In the genomic region with DNA sequence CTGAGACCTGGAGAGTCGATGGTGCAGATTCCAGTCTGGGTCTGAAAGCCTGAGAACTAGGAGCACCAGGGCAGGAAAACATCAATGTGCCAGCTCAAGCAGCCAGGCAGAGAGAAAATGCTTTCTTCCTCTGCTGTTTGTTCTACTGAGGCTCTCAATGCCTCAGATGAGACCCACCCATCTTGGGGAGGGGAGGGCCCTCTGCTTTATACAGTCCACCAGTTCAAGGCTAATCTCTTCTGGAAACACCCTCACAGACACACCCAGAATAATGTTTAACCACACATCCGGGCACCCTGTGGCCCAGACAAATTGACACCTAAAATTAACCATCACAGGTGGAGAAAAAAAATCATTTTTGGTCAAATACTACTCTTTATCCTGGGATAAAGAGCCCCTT, we compare ENCODE assay signal across 1 cellular context.
TF ChIP-seq lines count a peak whose summit lies in the region.

No MANE protein-coding gene starts in this region.

TF ChIP-seq in HepG2, 621 proteins besides CTCF, POLR2A, EP300 and RAD21 (continued from another document and continues in another):
- TF ChIP-seq, protein P1, sequence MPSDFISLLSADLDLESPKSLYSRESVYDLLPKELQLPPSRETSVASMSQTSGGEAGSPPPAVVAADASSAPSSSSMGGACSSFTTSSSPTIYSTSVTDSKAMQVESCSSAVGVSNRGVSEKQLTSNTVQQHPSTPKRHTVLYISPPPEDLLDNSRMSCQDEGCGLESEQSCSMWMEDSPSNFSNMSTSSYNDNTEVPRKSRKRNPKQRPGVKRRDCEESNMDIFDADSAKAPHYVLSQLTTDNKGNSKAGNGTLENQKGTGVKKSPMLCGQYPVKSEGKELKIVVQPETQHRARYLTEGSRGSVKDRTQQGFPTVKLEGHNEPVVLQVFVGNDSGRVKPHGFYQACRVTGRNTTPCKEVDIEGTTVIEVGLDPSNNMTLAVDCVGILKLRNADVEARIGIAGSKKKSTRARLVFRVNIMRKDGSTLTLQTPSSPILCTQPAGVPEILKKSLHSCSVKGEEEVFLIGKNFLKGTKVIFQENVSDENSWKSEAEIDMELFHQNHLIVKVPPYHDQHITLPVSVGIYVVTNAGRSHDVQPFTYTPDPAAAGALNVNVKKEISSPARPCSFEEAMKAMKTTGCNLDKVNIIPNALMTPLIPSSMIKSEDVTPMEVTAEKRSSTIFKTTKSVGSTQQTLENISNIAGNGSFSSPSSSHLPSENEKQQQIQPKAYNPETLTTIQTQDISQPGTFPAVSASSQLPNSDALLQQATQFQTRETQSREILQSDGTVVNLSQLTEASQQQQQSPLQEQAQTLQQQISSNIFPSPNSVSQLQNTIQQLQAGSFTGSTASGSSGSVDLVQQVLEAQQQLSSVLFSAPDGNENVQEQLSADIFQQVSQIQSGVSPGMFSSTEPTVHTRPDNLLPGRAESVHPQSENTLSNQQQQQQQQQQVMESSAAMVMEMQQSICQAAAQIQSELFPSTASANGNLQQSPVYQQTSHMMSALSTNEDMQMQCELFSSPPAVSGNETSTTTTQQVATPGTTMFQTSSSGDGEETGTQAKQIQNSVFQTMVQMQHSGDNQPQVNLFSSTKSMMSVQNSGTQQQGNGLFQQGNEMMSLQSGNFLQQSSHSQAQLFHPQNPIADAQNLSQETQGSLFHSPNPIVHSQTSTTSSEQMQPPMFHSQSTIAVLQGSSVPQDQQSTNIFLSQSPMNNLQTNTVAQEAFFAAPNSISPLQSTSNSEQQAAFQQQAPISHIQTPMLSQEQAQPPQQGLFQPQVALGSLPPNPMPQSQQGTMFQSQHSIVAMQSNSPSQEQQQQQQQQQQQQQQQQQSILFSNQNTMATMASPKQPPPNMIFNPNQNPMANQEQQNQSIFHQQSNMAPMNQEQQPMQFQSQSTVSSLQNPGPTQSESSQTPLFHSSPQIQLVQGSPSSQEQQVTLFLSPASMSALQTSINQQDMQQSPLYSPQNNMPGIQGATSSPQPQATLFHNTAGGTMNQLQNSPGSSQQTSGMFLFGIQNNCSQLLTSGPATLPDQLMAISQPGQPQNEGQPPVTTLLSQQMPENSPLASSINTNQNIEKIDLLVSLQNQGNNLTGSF (CRISPR knock-in tag; IDR thresholded peaks at IDR 0.05) = no peak
- TF ChIP-seq, protein P2, sequence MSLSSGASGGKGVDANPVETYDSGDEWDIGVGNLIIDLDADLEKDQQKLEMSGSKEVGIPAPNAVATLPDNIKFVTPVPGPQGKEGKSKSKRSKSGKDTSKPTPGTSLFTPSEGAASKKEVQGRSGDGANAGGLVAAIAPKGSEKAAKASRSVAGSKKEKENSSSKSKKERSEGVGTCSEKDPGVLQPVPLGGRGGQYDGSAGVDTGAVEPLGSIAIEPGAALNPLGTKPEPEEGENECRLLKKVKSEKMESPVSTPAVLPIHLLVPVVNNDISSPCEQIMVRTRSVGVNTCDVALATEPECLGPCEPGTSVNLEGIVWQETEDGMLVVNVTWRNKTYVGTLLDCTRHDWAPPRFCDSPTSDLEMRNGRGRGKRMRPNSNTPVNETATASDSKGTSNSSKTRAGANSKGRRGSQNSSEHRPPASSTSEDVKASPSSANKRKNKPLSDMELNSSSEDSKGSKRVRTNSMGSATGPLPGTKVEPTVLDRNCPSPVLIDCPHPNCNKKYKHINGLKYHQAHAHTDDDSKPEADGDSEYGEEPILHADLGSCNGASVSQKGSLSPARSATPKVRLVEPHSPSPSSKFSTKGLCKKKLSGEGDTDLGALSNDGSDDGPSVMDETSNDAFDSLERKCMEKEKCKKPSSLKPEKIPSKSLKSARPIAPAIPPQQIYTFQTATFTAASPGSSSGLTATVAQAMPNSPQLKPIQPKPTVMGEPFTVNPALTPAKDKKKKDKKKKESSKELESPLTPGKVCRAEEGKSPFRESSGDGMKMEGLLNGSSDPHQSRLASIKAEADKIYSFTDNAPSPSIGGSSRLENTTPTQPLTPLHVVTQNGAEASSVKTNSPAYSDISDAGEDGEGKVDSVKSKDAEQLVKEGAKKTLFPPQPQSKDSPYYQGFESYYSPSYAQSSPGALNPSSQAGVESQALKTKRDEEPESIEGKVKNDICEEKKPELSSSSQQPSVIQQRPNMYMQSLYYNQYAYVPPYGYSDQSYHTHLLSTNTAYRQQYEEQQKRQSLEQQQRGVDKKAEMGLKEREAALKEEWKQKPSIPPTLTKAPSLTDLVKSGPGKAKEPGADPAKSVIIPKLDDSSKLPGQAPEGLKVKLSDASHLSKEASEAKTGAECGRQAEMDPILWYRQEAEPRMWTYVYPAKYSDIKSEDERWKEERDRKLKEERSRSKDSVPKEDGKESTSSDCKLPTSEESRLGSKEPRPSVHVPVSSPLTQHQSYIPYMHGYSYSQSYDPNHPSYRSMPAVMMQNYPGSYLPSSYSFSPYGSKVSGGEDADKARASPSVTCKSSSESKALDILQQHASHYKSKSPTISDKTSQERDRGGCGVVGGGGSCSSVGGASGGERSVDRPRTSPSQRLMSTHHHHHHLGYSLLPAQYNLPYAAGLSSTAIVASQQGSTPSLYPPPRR (CRISPR knock-in tag; IDR thresholded peaks at IDR 0.05; ENCODE audit: borderline replicate concordance) = no peak
- TF ChIP-seq ZMYM3 (CRISPR knock-in tag; IDR thresholded peaks at IDR 0.05) (no peak), MBNL3 (CRISPR knock-in tag; conservative IDR thresholded peaks at IDR 0.05) (no peak), KAT7 (CRISPR knock-in tag; IDR thresholded peaks at IDR 0.05; ENCODE audit: borderline replicate concordance) (no peak), TOPORS (CRISPR knock-in tag; IDR thresholded peaks at IDR 0.05) (no peak), ZNF713 (CRISPR knock-in tag; IDR thresholded peaks at IDR 0.05) (no peak), GLI4 (CRISPR knock-in tag; IDR thresholded peaks at IDR 0.05; ENCODE audit: borderline replicate concordance) (no peak), BRCA1 (CRISPR knock-in tag; IDR thresholded peaks at IDR 0.05) (no peak), GPN1 (CRISPR knock-in tag; IDR thresholded peaks at IDR 0.05; ENCODE audit: borderline replicate concordance) (no peak), ZMAT3 (CRISPR knock-in tag; conservative IDR thresholded peaks at IDR 0.05) (no peak), RBM22 (optimal IDR thresholded peaks at IDR 0.05; ENCODE audit: low read length) (no peak), SUZ12 (IDR thresholded peaks at IDR 0.05; ENCODE audit: low read depth, low read length) (no peak), NKX3-1 (CRISPR knock-in tag; IDR thresholded peaks at IDR 0.05) (0 out of 2 replicates have a peak, but pooled peaks have one; percentile 43), ZNF652 (CRISPR knock-in tag; IDR thresholded peaks at IDR 0.05; ENCODE audit: borderline replicate concordance, low read depth) (peak; percentile 33; the same call in 1 of the 2 replicates)
- TF ChIP-seq, protein P3, sequence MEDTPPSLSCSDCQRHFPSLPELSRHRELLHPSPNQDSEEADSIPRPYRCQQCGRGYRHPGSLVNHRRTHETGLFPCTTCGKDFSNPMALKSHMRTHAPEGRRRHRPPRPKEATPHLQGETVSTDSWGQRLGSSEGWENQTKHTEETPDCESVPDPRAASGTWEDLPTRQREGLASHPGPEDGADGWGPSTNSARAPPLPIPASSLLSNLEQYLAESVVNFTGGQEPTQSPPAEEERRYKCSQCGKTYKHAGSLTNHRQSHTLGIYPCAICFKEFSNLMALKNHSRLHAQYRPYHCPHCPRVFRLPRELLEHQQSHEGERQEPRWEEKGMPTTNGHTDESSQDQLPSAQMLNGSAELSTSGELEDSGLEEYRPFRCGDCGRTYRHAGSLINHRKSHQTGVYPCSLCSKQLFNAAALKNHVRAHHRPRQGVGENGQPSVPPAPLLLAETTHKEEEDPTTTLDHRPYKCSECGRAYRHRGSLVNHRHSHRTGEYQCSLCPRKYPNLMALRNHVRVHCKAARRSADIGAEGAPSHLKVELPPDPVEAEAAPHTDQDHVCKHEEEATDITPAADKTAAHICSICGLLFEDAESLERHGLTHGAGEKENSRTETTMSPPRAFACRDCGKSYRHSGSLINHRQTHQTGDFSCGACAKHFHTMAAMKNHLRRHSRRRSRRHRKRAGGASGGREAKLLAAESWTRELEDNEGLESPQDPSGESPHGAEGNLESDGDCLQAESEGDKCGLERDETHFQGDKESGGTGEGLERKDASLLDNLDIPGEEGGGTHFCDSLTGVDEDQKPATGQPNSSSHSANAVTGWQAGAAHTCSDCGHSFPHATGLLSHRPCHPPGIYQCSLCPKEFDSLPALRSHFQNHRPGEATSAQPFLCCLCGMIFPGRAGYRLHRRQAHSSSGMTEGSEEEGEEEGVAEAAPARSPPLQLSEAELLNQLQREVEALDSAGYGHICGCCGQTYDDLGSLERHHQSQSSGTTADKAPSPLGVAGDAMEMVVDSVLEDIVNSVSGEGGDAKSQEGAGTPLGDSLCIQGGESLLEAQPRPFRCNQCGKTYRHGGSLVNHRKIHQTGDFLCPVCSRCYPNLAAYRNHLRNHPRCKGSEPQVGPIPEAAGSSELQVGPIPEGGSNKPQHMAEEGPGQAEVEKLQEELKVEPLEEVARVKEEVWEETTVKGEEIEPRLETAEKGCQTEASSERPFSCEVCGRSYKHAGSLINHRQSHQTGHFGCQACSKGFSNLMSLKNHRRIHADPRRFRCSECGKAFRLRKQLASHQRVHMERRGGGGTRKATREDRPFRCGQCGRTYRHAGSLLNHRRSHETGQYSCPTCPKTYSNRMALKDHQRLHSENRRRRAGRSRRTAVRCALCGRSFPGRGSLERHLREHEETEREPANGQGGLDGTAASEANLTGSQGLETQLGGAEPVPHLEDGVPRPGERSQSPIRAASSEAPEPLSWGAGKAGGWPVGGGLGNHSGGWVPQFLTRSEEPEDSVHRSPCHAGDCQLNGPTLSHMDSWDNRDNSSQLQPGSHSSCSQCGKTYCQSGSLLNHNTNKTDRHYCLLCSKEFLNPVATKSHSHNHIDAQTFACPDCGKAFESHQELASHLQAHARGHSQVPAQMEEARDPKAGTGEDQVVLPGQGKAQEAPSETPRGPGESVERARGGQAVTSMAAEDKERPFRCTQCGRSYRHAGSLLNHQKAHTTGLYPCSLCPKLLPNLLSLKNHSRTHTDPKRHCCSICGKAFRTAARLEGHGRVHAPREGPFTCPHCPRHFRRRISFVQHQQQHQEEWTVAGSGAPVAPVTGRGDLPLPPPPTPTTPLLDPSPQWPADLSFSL (CRISPR knock-in tag; IDR thresholded peaks at IDR 0.05) = no peak
- TF ChIP-seq, protein P4, sequence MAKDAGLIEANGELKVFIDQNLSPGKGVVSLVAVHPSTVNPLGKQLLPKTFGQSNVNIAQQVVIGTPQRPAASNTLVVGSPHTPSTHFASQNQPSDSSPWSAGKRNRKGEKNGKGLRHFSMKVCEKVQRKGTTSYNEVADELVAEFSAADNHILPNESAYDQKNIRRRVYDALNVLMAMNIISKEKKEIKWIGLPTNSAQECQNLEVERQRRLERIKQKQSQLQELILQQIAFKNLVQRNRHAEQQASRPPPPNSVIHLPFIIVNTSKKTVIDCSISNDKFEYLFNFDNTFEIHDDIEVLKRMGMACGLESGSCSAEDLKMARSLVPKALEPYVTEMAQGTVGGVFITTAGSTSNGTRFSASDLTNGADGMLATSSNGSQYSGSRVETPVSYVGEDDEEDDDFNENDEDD (CRISPR knock-in tag; IDR thresholded peaks at IDR 0.05; ENCODE audit: borderline replicate concordance) = no peak
- TF ChIP-seq, protein P5, sequence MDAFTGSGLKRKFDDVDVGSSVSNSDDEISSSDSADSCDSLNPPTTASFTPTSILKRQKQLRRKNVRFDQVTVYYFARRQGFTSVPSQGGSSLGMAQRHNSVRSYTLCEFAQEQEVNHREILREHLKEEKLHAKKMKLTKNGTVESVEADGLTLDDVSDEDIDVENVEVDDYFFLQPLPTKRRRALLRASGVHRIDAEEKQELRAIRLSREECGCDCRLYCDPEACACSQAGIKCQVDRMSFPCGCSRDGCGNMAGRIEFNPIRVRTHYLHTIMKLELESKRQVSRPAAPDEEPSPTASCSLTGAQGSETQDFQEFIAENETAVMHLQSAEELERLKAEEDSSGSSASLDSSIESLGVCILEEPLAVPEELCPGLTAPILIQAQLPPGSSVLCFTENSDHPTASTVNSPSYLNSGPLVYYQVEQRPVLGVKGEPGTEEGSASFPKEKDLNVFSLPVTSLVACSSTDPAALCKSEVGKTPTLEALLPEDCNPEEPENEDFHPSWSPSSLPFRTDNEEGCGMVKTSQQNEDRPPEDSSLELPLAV (CRISPR knock-in tag; conservative IDR thresholded peaks at IDR 0.05; ENCODE audit: low read depth) = no peak
- TF ChIP-seq, protein P6, sequence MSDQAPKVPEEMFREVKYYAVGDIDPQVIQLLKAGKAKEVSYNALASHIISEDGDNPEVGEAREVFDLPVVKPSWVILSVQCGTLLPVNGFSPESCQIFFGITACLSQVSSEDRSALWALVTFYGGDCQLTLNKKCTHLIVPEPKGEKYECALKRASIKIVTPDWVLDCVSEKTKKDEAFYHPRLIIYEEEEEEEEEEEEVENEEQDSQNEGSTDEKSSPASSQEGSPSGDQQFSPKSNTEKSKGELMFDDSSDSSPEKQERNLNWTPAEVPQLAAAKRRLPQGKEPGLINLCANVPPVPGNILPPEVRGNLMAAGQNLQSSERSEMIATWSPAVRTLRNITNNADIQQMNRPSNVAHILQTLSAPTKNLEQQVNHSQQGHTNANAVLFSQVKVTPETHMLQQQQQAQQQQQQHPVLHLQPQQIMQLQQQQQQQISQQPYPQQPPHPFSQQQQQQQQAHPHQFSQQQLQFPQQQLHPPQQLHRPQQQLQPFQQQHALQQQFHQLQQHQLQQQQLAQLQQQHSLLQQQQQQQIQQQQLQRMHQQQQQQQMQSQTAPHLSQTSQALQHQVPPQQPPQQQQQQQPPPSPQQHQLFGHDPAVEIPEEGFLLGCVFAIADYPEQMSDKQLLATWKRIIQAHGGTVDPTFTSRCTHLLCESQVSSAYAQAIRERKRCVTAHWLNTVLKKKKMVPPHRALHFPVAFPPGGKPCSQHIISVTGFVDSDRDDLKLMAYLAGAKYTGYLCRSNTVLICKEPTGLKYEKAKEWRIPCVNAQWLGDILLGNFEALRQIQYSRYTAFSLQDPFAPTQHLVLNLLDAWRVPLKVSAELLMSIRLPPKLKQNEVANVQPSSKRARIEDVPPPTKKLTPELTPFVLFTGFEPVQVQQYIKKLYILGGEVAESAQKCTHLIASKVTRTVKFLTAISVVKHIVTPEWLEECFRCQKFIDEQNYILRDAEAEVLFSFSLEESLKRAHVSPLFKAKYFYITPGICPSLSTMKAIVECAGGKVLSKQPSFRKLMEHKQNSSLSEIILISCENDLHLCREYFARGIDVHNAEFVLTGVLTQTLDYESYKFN (CRISPR knock-in tag; conservative IDR thresholded peaks at IDR 0.05) = peak; percentile 77
